Comparison of ENCODE assay signal across 19 cellular contexts in the genomic region with DNA sequence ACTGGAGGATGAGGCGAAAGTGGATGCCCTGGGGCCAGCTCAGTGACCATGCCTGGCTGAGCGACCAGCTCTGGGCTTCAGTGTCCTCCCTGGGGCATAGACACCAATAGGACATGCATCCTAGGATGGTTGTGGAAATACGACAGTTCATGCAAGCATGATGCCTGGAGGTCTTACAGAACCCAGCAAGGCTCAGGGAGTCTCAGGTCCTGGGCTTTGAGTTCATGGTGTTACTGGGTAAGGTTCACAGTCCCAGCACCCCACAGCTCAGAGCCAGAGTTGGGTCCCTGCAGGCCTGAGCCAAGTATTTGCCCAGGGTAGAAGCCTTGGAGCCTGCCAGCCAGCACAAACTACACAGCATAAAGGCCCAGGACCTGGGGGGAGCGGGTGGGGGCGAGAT. TPM values are rescaled to one million over a fixed set of nuclear protein-coding genes. Genes with fewer than 3 reads are reported as not detected.
A peak's percentile ranks its signal among the peaks of the same experiment; 100 is the strongest.
DNase-seq lines count a peak whose midpoint lies in the region; ATAC-seq and TF ChIP-seq lines count a peak whose summit lies in the region.
"Had no signal": no experiment of that assay in that cellular context is flagged by ENCODE, and none has a peak within 500 bp of the region (broad histone marks: within the 10 kb centered on the region; RNA-seq: fewer than 3 reads in every experiment).

No MANE protein-coding gene starts in this region.

- intact Hi-C loops in heart right ventricle (cut with DNase I) (loop anchor here in 7 of 10 donors (2.0 to 10.0 kb wide), 7 partner anchors 70 to 222 kb away; a partner anchor contains a TSS), cardiac septum (cut with DNase I) (loop anchor here (5.0 kb wide), 1 partner anchor 170 kb away; a partner anchor contains a TSS), stomach (cut with DNase I; ENCODE audit: low total_unique reads) (no loop called here)

- no peak for ATAC-seq in heart right ventricle
- ATAC-seq in gastroesophageal sphincter: no peak
- ATAC-seq: A549, GM12878, HCT116, PC-3 had no signal

- H3K27me3 ChIP-seq in heart right ventricle (no peaks in the 10 kb centered on the region), gastroesophageal sphincter (no peaks in the 10 kb centered on the region), stomach (no peaks in the 10 kb centered on the region), H7 (ENCODE audit: control insufficient read depth, insufficient read depth, low read length) (no peaks in the 10 kb centered on the region)

- peaks cover 15 to 75% (median 37%) of the 10 kb centered on the region in 9 donors for H3K4me1 ChIP-seq in heart right ventricle
- H3K4me1 ChIP-seq in gastroesophageal sphincter: peaks cover 0 to 85% (median 47%) of the 10 kb centered on the region in 3 donors
- peaks cover 16 to 68% (median 46%) of the 10 kb centered on the region in 4 donors for H3K4me1 ChIP-seq in stomach

- H3K9me3 ChIP-seq in heart right ventricle (no peaks in the 10 kb centered on the region), gastroesophageal sphincter (no peaks in the 10 kb centered on the region), stomach (no peaks in the 10 kb centered on the region)
- H3K9me3 ChIP-seq: A549 had no signal

- WGBS in heart right ventricle, 2 donors: 60 to 71% methylated on average over 5 of the region's 5 CpGs
- 80% methylated on average over 1 of the region's 5 CpGs; no CpG with 5 or more reads in 1 of the 2 donors for WGBS in gastroesophageal sphincter (ENCODE audit: low coverage in 1 of 2), 2 donors
- 70 to 93% (median 89%) methylated on average over 5 of the region's 5 CpGs for WGBS in stomach, 5 donors

- H3K27ac ChIP-seq in heart right ventricle (peak overlapping the region; percentile 46 to 84 (median 72)), gastroesophageal sphincter (peak overlapping the region; percentile 4 to 92 (median 85)), stomach (peak overlapping the region in 4 of 5 donors; percentile 26 to 79 (median 57))
- H3K27ac ChIP-seq: GM23248, HL-60 had no signal

- no peak for TF ChIP-seq POLR2A in gastroesophageal sphincter (IDR thresholded peaks at IDR 0.05)
- TF ChIP-seq POLR2A in stomach (IDR thresholded peaks at IDR 0.05): no peak

- DNase-seq in heart right ventricle (no peak), cardiac septum (ENCODE audit: low spot score) (no peak), stomach (no peak), H7 (no peak), SHP77 (lab: John Stamatoyannopoulos, UW) (no peak), DMS79 treated with DMSO at 0.1 percent for 48 hours (lab: John Stamatoyannopoulos, UW) (no peak)
- DNase-seq: GDM1, GM23248, NCI-H1417, NCI-H187 treated with DMSO at 0.1 percent for 48 hours, NCI-H2171, NCI-H446 treated with DMSO at 0.1 percent for 48 hours, NCI-H748 treated with DMSO at 0.1 percent for 48 hours, PC-3 had no signal

- H3K36me3 ChIP-seq in heart right ventricle (peaks cover 0 to 62% (median 22%) of the 10 kb centered on the region in 9 donors), gastroesophageal sphincter (peaks cover 0 to 62% of the 10 kb centered on the region in 2 donors), stomach (peaks cover 26 to 75% (median 65%) of the 10 kb centered on the region in 4 donors), H7 (replicated peaks; ENCODE audit: control insufficient read depth, insufficient read depth, low read length) (peaks cover 6% of the 10 kb centered on the region)

- no peak for TF ChIP-seq EP300 in gastroesophageal sphincter (IDR thresholded peaks at IDR 0.05)
- TF ChIP-seq EP300 in stomach (IDR thresholded peaks at IDR 0.05): no peak

- TF ChIP-seq CTCF in heart right ventricle (IDR thresholded peaks at IDR 0.05): no peak
- no peak for TF ChIP-seq CTCF in gastroesophageal sphincter (IDR thresholded peaks at IDR 0.05)
- TF ChIP-seq CTCF in stomach (IDR thresholded peaks at IDR 0.05): no peak

- H3K4me3 ChIP-seq in heart right ventricle: no peak overlapping the region
- no peak overlapping the region for H3K4me3 ChIP-seq in gastroesophageal sphincter
- H3K4me3 ChIP-seq in stomach: no peak overlapping the region
- H3K4me3 ChIP-seq in H7 (ENCODE audit: insufficient read depth, low read depth, low read length): no peak overlapping the region
- H3K4me3 ChIP-seq: A549, GM12878, GM23248 had no signal

RNA-seq across cellular contexts. Expression of a gene that starts 4.2 kb away (rescaled TPM):
- 1 to 10 TPM in 6 of 10 donors, under 1 TPM in 4; 0.57 to 6.7 (median 1.5) TPM for total RNA-seq in heart right ventricle
- 1 to 10 TPM; 5.4 to 6.5 TPM for polyA plus RNA-seq in heart right ventricle
- total RNA-seq in cardiac septum: 3.1 TPM
- total RNA-seq in gastroesophageal sphincter: 1 to 10 TPM; 2.4 to 5.0 (median 4.4) TPM
- 10 to 100 TPM in 3 of 5 donors, 1 to 10 TPM in 1, under 1 TPM in 1; 0.58 to 29.9 (median 17.5) TPM for total RNA-seq in stomach
- 1 to 10 TPM; 2.6 to 5.7 (median 3.2) TPM for polyA plus RNA-seq in stomach
- 0.83 and 1.3 TPM in 2 replicates for total RNA-seq in H7 (2014; rRNA removed; shearing (Covaris generic))
- total RNA-seq: GM23248 had no signal
